14 cellular contexts compared by ENCODE assay signal in genomic region chr6:30573113-30573512, GRCh38. TPM values are rescaled to one million over a fixed set of nuclear protein-coding genes. Genes with fewer than 3 reads are reported as not detected.
DNase-seq lines count a peak whose midpoint lies in the region; ATAC-seq and TF ChIP-seq lines count a peak whose summit lies in the region.
"Had no signal": no experiment of that assay in that cellular context is flagged by ENCODE, and none has a peak within 500 bp of the region (broad histone marks: within the 10 kb centered on the region; RNA-seq: fewer than 3 reads in every experiment).

No MANE protein-coding gene starts in this region.

- no peak for ATAC-seq in effector memory CD8-positive, alpha-beta T cell (replicated peaks)
- no peak for ATAC-seq in HG02571 (IDR thresholded peaks at IDR 0.05; ENCODE audit: unreplicated experiment)

- peaks cover 40% of the 10 kb centered on the region for H3K4me1 ChIP-seq in OCI-LY7 (ENCODE audit: insufficient read depth, low read length, poor library complexity, severe bottlenecking)

- intact Hi-C loops in activated CD4-positive, alpha-beta T cell treated with anti-CD3 and anti-CD28 coated beads, Interleukin-2, amount 10 ng/mL, durations not matched to agents 24 days and 14 days (cut with micrococcal nuclease) = no loop called here
- intact Hi-C loops in OCI-LY7 (cut with micrococcal nuclease; ENCODE audit: unreplicated experiment) = no loop called here
- intact Hi-C loops in posterior vena cava (cut with DNase I) = loop anchor here in 1 of 2 donors (5.0 kb wide), 1 partner anchor 34 kb away; no protein-coding TSS in a partner anchor

- peaks cover 68% of the 10 kb centered on the region for H3K4me1 Mint-ChIP-seq in activated CD4-positive, alpha-beta T cell treated with anti-CD3 and anti-CD28 coated beads, Interleukin-2, amount 10 ng/mL, durations not matched to agents 24 days and 14 days
- H3K4me1 Mint-ChIP-seq in effector memory CD8-positive, alpha-beta T cell (ENCODE audit: low read depth in 2 of 2) = peaks cover 45 to 67% of the 10 kb centered on the region in 2 donors
- peaks cover 36% of the 10 kb centered on the region for H3K4me1 Mint-ChIP-seq in progenitor cell of endocrine pancreas (ENCODE audit: low read depth)

- peaks cover 59% of the 10 kb centered on the region for H3K79me2 ChIP-seq in OCI-LY7 (ENCODE audit: insufficient read depth, low read depth, low read length)

- H3K36me3 ChIP-seq in OCI-LY7 (ENCODE audit: insufficient read depth, low read length) = peaks cover 52% of the 10 kb centered on the region

- H3K27me3 Mint-ChIP-seq in activated CD4-positive, alpha-beta T cell treated with anti-CD3 and anti-CD28 coated beads, Interleukin-2, amount 10 ng/mL, durations not matched to agents 24 days and 14 days = no peaks in the 10 kb centered on the region
- H3K27me3 Mint-ChIP-seq in effector memory CD8-positive, alpha-beta T cell = no peaks in the 10 kb centered on the region
- peaks cover 5% of the 10 kb centered on the region for H3K27me3 Mint-ChIP-seq in progenitor cell of endocrine pancreas

- peak overlapping the region; percentile 39 for H3K27ac Mint-ChIP-seq in activated CD4-positive, alpha-beta T cell treated with anti-CD3 and anti-CD28 coated beads, Interleukin-2, amount 10 ng/mL, durations not matched to agents 24 days and 14 days
- peak overlapping the region; percentile 78 to 96 for H3K27ac Mint-ChIP-seq in effector memory CD8-positive, alpha-beta T cell
- H3K27ac Mint-ChIP-seq in progenitor cell of endocrine pancreas = peak overlapping the region; percentile 33

- no peak overlapping the region for H2AFZ ChIP-seq in OCI-LY7 (ENCODE audit: low read length)

- H3K9me3 ChIP-seq in OCI-LY7 (ENCODE audit: low read length) = no peaks in the 10 kb centered on the region

- H3K9me3 Mint-ChIP-seq in activated CD4-positive, alpha-beta T cell treated with anti-CD3 and anti-CD28 coated beads, Interleukin-2, amount 10 ng/mL, durations not matched to agents 24 days and 14 days = no peaks in the 10 kb centered on the region
- H3K9me3 Mint-ChIP-seq in effector memory CD8-positive, alpha-beta T cell = no peaks in the 10 kb centered on the region
- no peaks in the 10 kb centered on the region for H3K9me3 Mint-ChIP-seq in progenitor cell of endocrine pancreas (ENCODE audit: low read depth)

- POLR2A ChIA-PET in OCI-LY7 (lab: Charles Lee) = interaction anchor here (0.6 kb wide), 1 partner anchor 179 kb away, joined by 3 read pairs; no protein-coding TSS in a partner anchor

- peak overlapping the region; percentile 92 for H3K4me3 Mint-ChIP-seq in activated CD4-positive, alpha-beta T cell treated with anti-CD3 and anti-CD28 coated beads, Interleukin-2, amount 10 ng/mL, durations not matched to agents 24 days and 14 days
- peak overlapping the region in 1 of 2 donors; percentile 96 for H3K4me3 Mint-ChIP-seq in effector memory CD8-positive, alpha-beta T cell
- peak overlapping the region; percentile 89 for H3K4me3 Mint-ChIP-seq in progenitor cell of endocrine pancreas (ENCODE audit: low read depth)

- CTCF ChIA-PET in OCI-LY7 (lab: Charles Lee; ENCODE audit: unreplicated experiment) = no interaction called here

- H4K20me1 ChIP-seq in OCI-LY7 (ENCODE audit: insufficient read depth, low read length) = peaks cover 28% of the 10 kb centered on the region

- TF ChIP-seq CTCF in OCI-LY7 (conservative IDR thresholded peaks at IDR 0.05; ENCODE audit: low read length) = no peak
- no peak for TF ChIP-seq CTCF in progenitor cell of endocrine pancreas (IDR thresholded peaks at IDR 0.05; ENCODE audit: unreplicated experiment)

- DNase-seq in activated CD4-positive, alpha-beta T cell treated with anti-CD3 and anti-CD28 coated beads, Interleukin-2, amount 10 ng/mL, durations not matched to agents 24 days and 14 days = no peak
- no peak for DNase-seq in activated CD4-positive, alpha-beta T cell treated with anti-CD3 and anti-CD28 coated beads for 1 hour
- DNase-seq in OCI-LY7 (ENCODE audit: low spot score) (no peak), progenitor cell of endocrine pancreas (ENCODE audit: low spot score, unreplicated experiment) (no peak), posterior vena cava (ENCODE audit: low spot score) (no peak)
- DNase-seq in effector memory CD8-positive, alpha-beta T cell = no peak
- DNase-seq in stimulated activated CD4-positive, alpha-beta T cell treated with anti-CD3 and anti-CD28 coated beads, Interleukin-4, amount 100 ng/mL, for 24 hours = no peak
- DNase-seq: kidney; NCI-H1105; nucleus accumbens; stimulated activated CD4-positive, alpha-beta T cell treated with anti-CD3 and anti-CD28 coated beads, Interleukin-1b, Interleukin-23, amount 100 ng/mL, for 48 hours; SW 1271 had no signal

- no peaks in the 10 kb centered on the region for H3K9me2 ChIP-seq in OCI-LY7 (ENCODE audit: insufficient read depth, low read length)

- H3K36me3 Mint-ChIP-seq in activated CD4-positive, alpha-beta T cell treated with anti-CD3 and anti-CD28 coated beads, Interleukin-2, amount 10 ng/mL, durations not matched to agents 24 days and 14 days (ENCODE audit: low read depth) = peaks cover 46% of the 10 kb centered on the region
- H3K36me3 Mint-ChIP-seq in effector memory CD8-positive, alpha-beta T cell (ENCODE audit: insufficient read depth) = peaks cover 48% of the 10 kb centered on the region
- peaks cover 13% of the 10 kb centered on the region for H3K36me3 Mint-ChIP-seq in progenitor cell of endocrine pancreas (ENCODE audit: insufficient read depth)

- no peak overlapping the region for H3K27ac ChIP-seq in OCI-LY7 (ENCODE audit: low read depth, low read length, poor library complexity, severe bottlenecking)
- H3K27ac ChIP-seq: HL-60 had no signal

- H3K4me2 ChIP-seq in OCI-LY7 (ENCODE audit: low read length) = peak overlapping the region; percentile 93

- H3K4me3 ChIP-seq in OCI-LY7 (ENCODE audit: low read depth, low read length, poor library complexity, severe bottlenecking) = peak overlapping the region; percentile 93

- no TSS peak for BruUV-seq in OCI-LY7 (replicated peaks; lab: Mats Ljungman, UMichigan)

RNA-seq across cellular contexts. Expression of gene ABCF1, which starts 1.9 kb away (rescaled TPM):
- 123 and 125 TPM in 2 replicates for total RNA-seq in activated CD4-positive, alpha-beta T cell treated with anti-CD3 and anti-CD28 coated beads, Interleukin-2, amount 10 ng/mL, durations not matched to agents 24 days and 14 days
- total RNA-seq in OCI-LY7 (2014; rRNA removed; shearing (Covaris generic)) = 53.0 and 126 TPM in 2 replicates
- total RNA-seq in OCI-LY7 (2022) = 83.1 and 86.7 TPM in 2 replicates
- total RNA-seq in progenitor cell of endocrine pancreas = 72.0 and 78.7 TPM in 2 replicates
- total RNA-seq in posterior vena cava = 10 to 100 TPM; 39.4 to 42.3 TPM

RNA-seq across cellular contexts. Expression of gene PRR3, which starts 16.0 kb away (rescaled TPM):
- total RNA-seq in activated CD4-positive, alpha-beta T cell treated with anti-CD3 and anti-CD28 coated beads, Interleukin-2, amount 10 ng/mL, durations not matched to agents 24 days and 14 days = 38.2 and 39.7 TPM in 2 replicates
- 16.7 and 25.2 TPM in 2 replicates for total RNA-seq in OCI-LY7 (2014; rRNA removed; shearing (Covaris generic))
- total RNA-seq in OCI-LY7 (2022) = 34.9 and 36.3 TPM in 2 replicates
- 16.6 and 19.7 TPM in 2 replicates for total RNA-seq in progenitor cell of endocrine pancreas
- 1 to 10 TPM; 5.4 to 8.3 TPM for total RNA-seq in posterior vena cava

RNA-seq across cellular contexts. Expression of gene GNL1, which starts 16.8 kb away (rescaled TPM):
- 80.9 and 93.0 TPM in 2 replicates for total RNA-seq in activated CD4-positive, alpha-beta T cell treated with anti-CD3 and anti-CD28 coated beads, Interleukin-2, amount 10 ng/mL, durations not matched to agents 24 days and 14 days
- total RNA-seq in OCI-LY7 (2014; rRNA removed; shearing (Covaris generic)) = 51.2 and 66.4 TPM in 2 replicates
- 114 and 116 TPM in 2 replicates for total RNA-seq in OCI-LY7 (2022)
- total RNA-seq in progenitor cell of endocrine pancreas = 75.2 and 81.9 TPM in 2 replicates
- total RNA-seq in posterior vena cava = 10 to 100 TPM; 52.2 to 59.6 TPM

RNA-seq across cellular contexts. Expression of gene PPP1R10, which starts 43.9 kb away (rescaled TPM):
- total RNA-seq in activated CD4-positive, alpha-beta T cell treated with anti-CD3 and anti-CD28 coated beads, Interleukin-2, amount 10 ng/mL, durations not matched to agents 24 days and 14 days = 106 and 107 TPM in 2 replicates
- 103 and 126 TPM in 2 replicates for total RNA-seq in OCI-LY7 (2014; rRNA removed; shearing (Covaris generic))
- total RNA-seq in OCI-LY7 (2022) (150 and 155 TPM in 2 replicates), progenitor cell of endocrine pancreas (141 and 142 TPM in 2 replicates), posterior vena cava (10 to 100 TPM; 35.2 to 50.7 TPM)

RNA-seq across cellular contexts. Expression of gene MRPS18B, which starts 44.5 kb away (rescaled TPM):
- 79.4 and 83.6 TPM in 2 replicates for total RNA-seq in activated CD4-positive, alpha-beta T cell treated with anti-CD3 and anti-CD28 coated beads, Interleukin-2, amount 10 ng/mL, durations not matched to agents 24 days and 14 days
- total RNA-seq in OCI-LY7 (2014; rRNA removed; shearing (Covaris generic)) = 44.2 and 59.0 TPM in 2 replicates
- total RNA-seq in OCI-LY7 (2022) (77.3 and 79.6 TPM in 2 replicates), progenitor cell of endocrine pancreas (27.5 and 28.2 TPM in 2 replicates), posterior vena cava (10 to 100 TPM; 27.8 to 29.6 TPM)

Comparison
In these comparisons a context has a peak if more than half of its experiments do, and no peak if none do; other contexts are left out.
1. H3K27ac Mint-ChIP-seq: peak in every context shown above with its lines; median percentile 87 in effector memory CD8-positive, alpha-beta T cell; 39 in activated CD4-positive, alpha-beta T cell treated with anti-CD3 and anti-CD28 coated beads, Interleukin-2, amount 10 ng/mL, durations not matched to agents 24 days and 14 days; 33 in progenitor cell of endocrine pancreas.